ENCODE assay signal across 9 cellular contexts in genomic region chr3:72891053-72891855, GRCh38. TPM values are rescaled to one million over a fixed set of nuclear protein-coding genes. Genes with fewer than 3 reads are reported as not detected.
A peak's percentile ranks its signal among the peaks of the same experiment; 100 is the strongest.
DNase-seq lines count a peak whose midpoint lies in the region; ATAC-seq and TF ChIP-seq lines count a peak whose summit lies in the region.
"Had no signal": no experiment of that assay in that cellular context is flagged by ENCODE, and none has a peak within 500 bp of the region (broad histone marks: within the 10 kb centered on the region; RNA-seq: fewer than 3 reads in every experiment).

No MANE protein-coding gene starts in this region.

- intact Hi-C loops in HCT116 (cut with micrococcal nuclease) = no loop called here

- H3K9me3 ChIP-seq in HCT116 (ENCODE audit: control insufficient read depth in 1 of 2, insufficient read depth in 1 of 2, low read depth in 1 of 2, low read length in 2 of 2) (no peaks in the 10 kb centered on the region), SK-N-MC (ENCODE audit: low read depth, low read length) (no peaks in the 10 kb centered on the region), gastroesophageal sphincter (no peaks in the 10 kb centered on the region), skeletal muscle tissue (ENCODE audit: control insufficient read depth in 3 of 3, low read length in 3 of 3) (no peaks in the 10 kb centered on the region)

- TF ChIP-seq POLR2A in HCT116 (IDR thresholded peaks at IDR 0.05; ENCODE audit: borderline replicate concordance, extremely low read depth, insufficient read depth, insufficient read length) (no peak), gastroesophageal sphincter (IDR thresholded peaks at IDR 0.05) (no peak)

- DNase-seq in HCT116 (ENCODE audit: low read depth, low spot score) = no peak
- no peak for DNase-seq in SK-N-MC (ENCODE audit: low read depth, low spot score)
- no peak for DNase-seq in DMS153 (lab: John Stamatoyannopoulos, UW)
- no peak for DNase-seq in D341Med (ENCODE audit: low spot score)
- DNase-seq in activated CD4-positive, alpha-beta T cell treated with anti-CD3 and anti-CD28 coated beads, Interleukin-2, amount 10 ng/mL, durations not matched to agents 7 days and 5 days = no peak

- no peaks in the 10 kb centered on the region for H3K36me3 Mint-ChIP-seq in activated CD4-positive, alpha-beta T cell treated with anti-CD3 and anti-CD28 coated beads, Interleukin-2, amount 10 ng/mL, durations not matched to agents 7 days and 5 days (ENCODE audit: low read depth)

- no peak overlapping the region for H3K27ac Mint-ChIP-seq in activated CD4-positive, alpha-beta T cell treated with anti-CD3 and anti-CD28 coated beads, Interleukin-2, amount 10 ng/mL, durations not matched to agents 7 days and 5 days
- H3K27ac Mint-ChIP-seq: T-helper 1 cell treated with Interleukin-12 subunit alpha and Interleukin-12 subunit beta and Interleukin-4 antibody, amounts not matched to agents 30 μg/mL and 1 μg/mL, for 36 hours had no signal

- H3K4me2 ChIP-seq in HCT116 (ENCODE audit: low read length) = peak overlapping the region; percentile 54

- TF ChIP-seq CTCF in HCT116 (IDR thresholded peaks at IDR 0.05 in 2 of 3, conservative IDR thresholded peaks at IDR 0.05 in 1 of 3; ENCODE audit: borderline replicate concordance in 1 of 3, insufficient read depth in 1 of 3, low read depth in 2 of 3, low read length in 2 of 3) = no peak
- peak in 1 of 4 experiments; percentile 5 for TF ChIP-seq CTCF in gastroesophageal sphincter (IDR thresholded peaks at IDR 0.05)

- no peak overlapping the region for H3K9ac ChIP-seq in HCT116 (ENCODE audit: low read length)
- peak overlapping the region; percentile 59 for H3K9ac ChIP-seq in SK-N-MC (ENCODE audit: insufficient read length)
- H3K9ac ChIP-seq in skeletal muscle tissue (ENCODE audit: low read depth in 1 of 3, low read length in 3 of 3) = no peak overlapping the region

- POLR2A ChIA-PET in HCT116 (lab: Charles Lee) = no interaction called here
- POLR2A ChIA-PET in activated CD4-positive, alpha-beta T cell treated with anti-CD3 and anti-CD28 coated beads, Interleukin-2, amount 10 ng/mL, durations not matched to agents 7 days and 5 days (lab: Charles Lee) = no interaction called here

- peaks cover 63% of the 10 kb centered on the region for H3K27me3 Mint-ChIP-seq in activated CD4-positive, alpha-beta T cell treated with anti-CD3 and anti-CD28 coated beads, Interleukin-2, amount 10 ng/mL, durations not matched to agents 7 days and 5 days

- no peaks in the 10 kb centered on the region for H3K9me3 Mint-ChIP-seq in activated CD4-positive, alpha-beta T cell treated with anti-CD3 and anti-CD28 coated beads, Interleukin-2, amount 10 ng/mL, durations not matched to agents 7 days and 5 days
- H3K9me3 Mint-ChIP-seq: T-helper 1 cell treated with Interleukin-12 subunit alpha and Interleukin-12 subunit beta and Interleukin-4 antibody, amounts not matched to agents 30 μg/mL and 1 μg/mL, for 36 hours had no signal

- BruUV-seq in HCT116 (replicated peaks; lab: Mats Ljungman, UMichigan) = no TSS peak

- CTCF ChIA-PET in HCT116 (lab: Charles Lee) = no interaction called here
- CTCF ChIA-PET in activated CD4-positive, alpha-beta T cell treated with anti-CD3 and anti-CD28 coated beads, Interleukin-2, amount 10 ng/mL, durations not matched to agents 7 days and 5 days (lab: Charles Lee) = no interaction called here

- no peak for TF ChIP-seq EP300 in gastroesophageal sphincter (IDR thresholded peaks at IDR 0.05)

- RAD21 ChIA-PET in HCT116 (lab: Charles Lee; ENCODE audit: low non-redundant PET in 1 of 2, low total read pairs in 2 of 2, uncharacterized antibody in 2 of 2, unreplicated experiment in 2 of 2) = no interaction called here

- WGBS in gastroesophageal sphincter (ENCODE audit: low coverage in 1 of 2), 2 donors = 13 to 42% methylated on average over 8 of the region's 8 CpGs

- H3K79me2 ChIP-seq in HCT116 (ENCODE audit: insufficient read depth, low read length) = no peaks in the 10 kb centered on the region

- H3K4me3 Mint-ChIP-seq in activated CD4-positive, alpha-beta T cell treated with anti-CD3 and anti-CD28 coated beads, Interleukin-2, amount 10 ng/mL, durations not matched to agents 7 days and 5 days = no peak overlapping the region
- H3K4me3 Mint-ChIP-seq: T-helper 1 cell treated with Interleukin-12 subunit alpha and Interleukin-12 subunit beta and Interleukin-4 antibody, amounts not matched to agents 30 μg/mL and 1 μg/mL, for 36 hours had no signal

- no peak overlapping the region for H2AFZ ChIP-seq in HCT116 (ENCODE audit: low read depth, low read length, poor library complexity, severe bottlenecking)

- no peaks in the 10 kb centered on the region for H3K9me2 ChIP-seq in HCT116 (ENCODE audit: insufficient read depth)

- H3K4me1 ChIP-seq in HCT116 (ENCODE audit: control insufficient read depth in 1 of 2, insufficient read depth in 2 of 2, low read length in 2 of 2) (peaks cover 35 to 40% of the 10 kb centered on the region in 2 experiments), gastroesophageal sphincter (peaks cover 0 to 58% (median 11%) of the 10 kb centered on the region in 3 donors), skeletal muscle tissue (ENCODE audit: control insufficient read depth in 3 of 3, insufficient read depth in 3 of 3, low read length in 3 of 3) (peaks cover 11 to 14% (median 13%) of the 10 kb centered on the region in 3 donors)

- peaks cover 9% of the 10 kb centered on the region for H3K4me1 Mint-ChIP-seq in activated CD4-positive, alpha-beta T cell treated with anti-CD3 and anti-CD28 coated beads, Interleukin-2, amount 10 ng/mL, durations not matched to agents 7 days and 5 days

- no peak overlapping the region for H3K4me3 ChIP-seq in HCT116 (replicated peaks in 1 of 2; ENCODE audit: low read depth in 1 of 2, low read length in 2 of 2)
- peak overlapping the region; percentile 69 for H3K4me3 ChIP-seq in SK-N-MC
- no peak overlapping the region for H3K4me3 ChIP-seq in gastroesophageal sphincter
- no peak overlapping the region for H3K4me3 ChIP-seq in skeletal muscle tissue (ENCODE audit: low read length in 3 of 3)

- H3K36me3 ChIP-seq in HCT116 (ENCODE audit: control insufficient read depth in 1 of 2, insufficient read depth in 2 of 2, low read length in 2 of 2) (no peaks in the 10 kb centered on the region), SK-N-MC (ENCODE audit: insufficient read depth, low read length) (no peaks in the 10 kb centered on the region), gastroesophageal sphincter (no peaks in the 10 kb centered on the region), skeletal muscle tissue (ENCODE audit: control insufficient read depth in 3 of 3, insufficient read depth in 3 of 3, low read length in 3 of 3) (no peaks in the 10 kb centered on the region)

- H3K27ac ChIP-seq in HCT116 (ENCODE audit: low read depth, low read length) (no peak overlapping the region), SK-N-MC (peak overlapping the region; percentile 96), gastroesophageal sphincter (peak overlapping the region in 3 of 4 donors; percentile 31 to 82 (median 44)), skeletal muscle tissue (ENCODE audit: low read depth, low read length) (peak overlapping the region; percentile 62)

- H3K27me3 ChIP-seq in HCT116 (ENCODE audit: insufficient read depth, low read length) = no peaks in the 10 kb centered on the region
- H3K27me3 ChIP-seq in gastroesophageal sphincter = no peaks in the 10 kb centered on the region
- no peaks in the 10 kb centered on the region for H3K27me3 ChIP-seq in skeletal muscle tissue (ENCODE audit: control insufficient read depth in 3 of 3, insufficient read depth in 3 of 3, low read length in 3 of 3)

- H4K20me1 ChIP-seq in HCT116 (ENCODE audit: insufficient read depth) = no peaks in the 10 kb centered on the region

- TF ChIP-seq RAD21 in HCT116 (IDR thresholded peaks at IDR 0.05; ENCODE audit: low read depth) = no peak

- ATAC-seq in HCT116 (peak; percentile 21; the same call in 1 of the 2 replicates), gastroesophageal sphincter (peak; percentile 38), GM18909 (IDR thresholded peaks at IDR 0.05; ENCODE audit: poor library complexity, unreplicated experiment) (no peak)

TF ChIP-seq in HCT116, 20 proteins besides CTCF, POLR2A, EP300 and RAD21:
- TF ChIP-seq ELF1 (IDR thresholded peaks at IDR 0.05; ENCODE audit: borderline replicate concordance, low read depth) (no peak), MAX (IDR thresholded peaks at IDR 0.05) (peak; percentile 48), TCF7L2 (IDR thresholded peaks at IDR 0.05; ENCODE audit: borderline replicate concordance, extremely low read depth, insufficient read depth, insufficient read length) (no peak)

RNA-seq across cellular contexts. Expression of gene GXYLT2, which starts 3.4 kb away (rescaled TPM):
- 5.6 TPM for total RNA-seq in HCT116 (2021; ENCODE audit: unreplicated experiment)
- 0.79 and 1.7 TPM in 2 replicates for polyA plus RNA-seq in HCT116 (2012)
- 1 to 10 TPM; 6.1 to 7.9 (median 7.0) TPM for total RNA-seq in gastroesophageal sphincter
- 31.8 TPM for total RNA-seq in skeletal muscle tissue
- total RNA-seq in activated CD4-positive, alpha-beta T cell treated with anti-CD3 and anti-CD28 coated beads, Interleukin-2, amount 10 ng/mL, durations not matched to agents 7 days and 5 days = not detected

RNA-seq across cellular contexts. Expression of gene SHQ1, which starts 43.0 kb away (rescaled TPM):
- total RNA-seq in HCT116 (2021; ENCODE audit: unreplicated experiment) (27.6 TPM), gastroesophageal sphincter (10 to 100 TPM in 2 of 4 donors, 1 to 10 TPM in 2; 7.0 to 17.1 (median 11.2) TPM), skeletal muscle tissue (21.4 TPM)
- polyA plus RNA-seq in HCT116 (2012) = 8.0 and 9.4 TPM in 2 replicates
- total RNA-seq in activated CD4-positive, alpha-beta T cell treated with anti-CD3 and anti-CD28 coated beads, Interleukin-2, amount 10 ng/mL, durations not matched to agents 7 days and 5 days = 10 to 100 TPM; 22.1 to 24.2 TPM
